ENCODE assay signal across 11 cellular contexts in genomic region chr6:138594042-138594636, GRCh38.
A peak's percentile ranks its signal among the peaks of the same experiment; 100 is the strongest.
DNase-seq lines count a peak whose midpoint lies in the region; ATAC-seq, FAIRE-seq and TF ChIP-seq lines count a peak whose summit lies in the region.
"Had no signal": no experiment of that assay in that cellular context is flagged by ENCODE, and none has a peak within 500 bp of the region (broad histone marks: within the 10 kb centered on the region; RNA-seq: fewer than 3 reads in every experiment).

No MANE protein-coding gene starts in this region.

- H3K4me3 Mint-ChIP-seq in Calu3 (ENCODE audit: low read depth, unreplicated experiment) (peak overlapping the region; percentile 54), astrocyte (ENCODE audit: unreplicated experiment) (peak overlapping the region; percentile 25), mesothelial cell of epicardium (no peak overlapping the region)

- peak overlapping the region; percentile 37 for H2AFZ ChIP-seq in astrocyte (ENCODE audit: low read depth, low read length)

- H3K4me1 ChIP-seq in HUES64 (ENCODE audit: insufficient read depth, low read length) = peaks cover 53% of the 10 kb centered on the region
- peaks cover 31% of the 10 kb centered on the region for H3K4me1 ChIP-seq in astrocyte (ENCODE audit: insufficient read depth, low read length)

- no peak for TF ChIP-seq CTCF in Calu3 (IDR thresholded peaks at IDR 0.05; ENCODE audit: unreplicated experiment)
- TF ChIP-seq CTCF in astrocyte (IDR thresholded peaks at IDR 0.05; ENCODE audit: insufficient read depth, low read depth, low read length) = no peak
- TF ChIP-seq CTCF in mesothelial cell of epicardium (IDR thresholded peaks at IDR 0.05; ENCODE audit: unreplicated experiment) = no peak
- TF ChIP-seq CTCF in GM13976 (IDR thresholded peaks at IDR 0.05; ENCODE audit: borderline replicate concordance, control extremely low read depth, extremely low read depth, insufficient read depth, missing control alignments) = no peak

- H3K9me3 Mint-ChIP-seq in Calu3 (ENCODE audit: low read depth, unreplicated experiment) (no peaks in the 10 kb centered on the region), astrocyte (ENCODE audit: unreplicated experiment) (no peaks in the 10 kb centered on the region), mesothelial cell of epicardium (no peaks in the 10 kb centered on the region)

- H3K36me3 ChIP-seq in HUES64 (ENCODE audit: insufficient read depth, low read length) (no peaks in the 10 kb centered on the region), astrocyte (ENCODE audit: insufficient read depth, low read length) (no peaks in the 10 kb centered on the region)

- H3K4me1 Mint-ChIP-seq in Calu3 (ENCODE audit: low read depth, unreplicated experiment) (peaks cover 34% of the 10 kb centered on the region), astrocyte (ENCODE audit: low read depth, unreplicated experiment) (peaks cover 20% of the 10 kb centered on the region), mesothelial cell of epicardium (peaks cover 23% of the 10 kb centered on the region)

- H3K79me2 ChIP-seq in astrocyte (ENCODE audit: insufficient read depth, low read length) = peaks cover 8% of the 10 kb centered on the region

- in situ Hi-C loops in GM13976 (cut with MboI; ENCODE audit: low sequenced_read_pairs, unreplicated experiment) = no loop called here

- peak overlapping the region; percentile 92 for H3K27ac Mint-ChIP-seq in Calu3 (ENCODE audit: unreplicated experiment)
- peak overlapping the region; percentile 59 for H3K27ac Mint-ChIP-seq in astrocyte (ENCODE audit: unreplicated experiment)
- peak overlapping the region; percentile 83 for H3K27ac Mint-ChIP-seq in mesothelial cell of epicardium

- H3K36me3 Mint-ChIP-seq in Calu3 (ENCODE audit: insufficient read depth, unreplicated experiment) (no peaks in the 10 kb centered on the region), astrocyte (ENCODE audit: low read depth, unreplicated experiment) (no peaks in the 10 kb centered on the region), mesothelial cell of epicardium (no peaks in the 10 kb centered on the region)

- H3K4me3 ChIP-seq in HUES64 (ENCODE audit: low read length) (peak overlapping the region; percentile 27), astrocyte (ENCODE audit: insufficient read depth, low read depth, low read length) (peak overlapping the region; percentile 44)

- H3K9me3 ChIP-seq in HUES64 (ENCODE audit: insufficient read depth, low read depth, low read length) (no peaks in the 10 kb centered on the region), astrocyte (ENCODE audit: insufficient read depth, low read depth, low read length) (no peaks in the 10 kb centered on the region)

- H3K27me3 Mint-ChIP-seq in Calu3 (ENCODE audit: unreplicated experiment) (no peaks in the 10 kb centered on the region), astrocyte (ENCODE audit: low read depth, unreplicated experiment) (no peaks in the 10 kb centered on the region), mesothelial cell of epicardium (ENCODE audit: low read depth) (no peaks in the 10 kb centered on the region)

- peak overlapping the region; percentile 17; the same call in 1 of the 2 replicates for H3K9ac ChIP-seq in HUES64 (ENCODE audit: low read depth, low read length)
- peak overlapping the region; percentile 79 for H3K9ac ChIP-seq in astrocyte (ENCODE audit: low read length)

- no peaks in the 10 kb centered on the region for H3K27me3 ChIP-seq in HUES64 (ENCODE audit: insufficient read depth, low read length)
- no peaks in the 10 kb centered on the region for H3K27me3 ChIP-seq in astrocyte (ENCODE audit: insufficient read depth, low read length)

- CTCF ChIA-PET in Calu3 (lab: Charles Lee) = no interaction called here

- H3K27ac ChIP-seq in HUES64 (ENCODE audit: low read depth, low read length) (peak overlapping the region; percentile 89), astrocyte (ENCODE audit: low read depth, low read length) (peak overlapping the region; percentile 88)

- FAIRE-seq in astrocyte (lab: Jason Lieb, UNC) (no peak), RCC 7860 (lab: Jason Lieb, UNC) (no peak)

- BruUV-seq in Calu3 (replicated peaks; lab: Mats Ljungman, UMichigan) = no TSS peak

- no peak for ATAC-seq in GM19397 (IDR thresholded peaks at IDR 0.05; ENCODE audit: unreplicated experiment)

- H4K20me1 ChIP-seq in astrocyte (ENCODE audit: insufficient read depth, low read length) = no peaks in the 10 kb centered on the region

- intact Hi-C loops in Calu3 (cut with micrococcal nuclease; ENCODE audit: unreplicated experiment) = loop anchor here (5.0 to 10.0 kb wide), 2 partner anchors 98 to 169 kb away; no protein-coding TSS in a partner anchor

- 38% methylated on average over 8 of the region's 8 CpGs for WGBS in HUES64

- DNase-seq in Calu3 = no peak
- no peak for DNase-seq in astrocyte (ENCODE audit: low read depth)
- DNase-seq in mesothelial cell of epicardium (ENCODE audit: low spot score in 2 of 2, unreplicated experiment in 2 of 2) = no peak
- DNase-seq in NCI-H774 (lab: John Stamatoyannopoulos, UW) = no peak
- DNase-seq in RCC 7860 (ENCODE audit: low spot score) = no peak
- no peak for DNase-seq in GM13976 (ENCODE audit: low spot score)
- DNase-seq: activated naive CD4-positive, alpha-beta T cell treated with anti-CD3 and anti-CD28 coated beads, Interleukin-2, amount 50 U/mL, for 16 hours; erythroblast; NK-92 treated with Interleukin-12 subunit alpha and Interleukin-12 subunit beta, amount 100 ng/mL, for 24 hours had no signal

- H3K4me2 ChIP-seq in astrocyte (ENCODE audit: low read length) = peak overlapping the region; percentile 83
